8 cellular contexts compared by ENCODE assay signal in the genomic region with DNA sequence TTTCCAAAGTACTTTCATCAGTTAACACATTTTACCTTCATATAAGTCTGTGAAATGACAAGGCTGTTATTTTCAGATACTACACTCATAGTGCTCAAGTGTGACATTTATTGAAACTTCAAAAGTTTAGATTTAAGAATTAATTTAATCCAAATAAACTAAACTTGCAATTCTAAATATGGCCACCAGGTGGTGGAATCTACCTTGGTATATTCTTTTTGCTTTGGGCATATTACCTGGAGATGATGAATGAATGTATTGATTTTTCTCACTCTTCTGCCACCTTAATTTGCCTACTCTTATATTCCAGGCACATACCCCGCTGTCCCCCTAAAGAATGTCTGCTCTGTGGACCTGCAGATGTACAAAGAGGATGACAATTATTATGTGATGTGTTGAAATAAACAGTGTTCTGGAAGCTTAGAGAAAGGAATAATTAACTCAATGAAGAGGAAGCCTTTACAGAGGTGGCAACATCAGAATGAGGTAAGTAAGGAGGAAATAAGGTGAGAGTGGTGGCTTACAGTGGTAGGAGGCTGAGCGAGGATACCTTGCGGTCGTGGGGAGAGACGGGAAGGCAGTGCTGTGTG.
DNase-seq lines count a peak whose midpoint lies in the region; ATAC-seq and TF ChIP-seq lines count a peak whose summit lies in the region.

No MANE protein-coding gene starts in this region.

- DNase-seq in NCI-H510A treated with DMSO at 0.1 percent for 48 hours (lab: John Stamatoyannopoulos, UW) (peak; percentile 77), NCI-H510A (lab: John Stamatoyannopoulos, UW) (no peak), NCI-H146 treated with DMSO at 0.1 percent for 48 hours (lab: John Stamatoyannopoulos, UW; ENCODE audit: unreplicated experiment) (peak; percentile 92), body of pancreas (no peak), lung microvascular endothelial cell (ENCODE audit: low read depth in 2 of 2) (peak; percentile 38 to 62)

- no peaks in the 10 kb centered on the region for H3K36me3 ChIP-seq in body of pancreas (replicated peaks in 1 of 2; ENCODE audit: insufficient read depth in 1 of 2, low read depth in 2 of 2)

- H3K27me3 ChIP-seq in body of pancreas, result no peaks in the 10 kb centered on the region

- H3K4me1 ChIP-seq in body of pancreas, result no peaks in the 10 kb centered on the region

- ATAC-seq in body of pancreas, result no peak
- no peak for ATAC-seq in GM21526 (IDR thresholded peaks at IDR 0.05; ENCODE audit: low FRiP score, unreplicated experiment)
- no peak for ATAC-seq in GM19324 (IDR thresholded peaks at IDR 0.05; ENCODE audit: low FRiP score, unreplicated experiment)
- ATAC-seq in HG02763 (IDR thresholded peaks at IDR 0.05; ENCODE audit: unreplicated experiment), result no peak

- intact Hi-C loops in body of pancreas (cut with DNase I), result no loop called here

- peaks cover 0 to 17% (median 0%) of the 10 kb centered on the region in 3 donors for H3K9me3 ChIP-seq in body of pancreas

- H3K4me3 ChIP-seq in body of pancreas, result no peak overlapping the region

- 66 to 77% methylated on average over 5 of the region's 5 CpGs for WGBS in body of pancreas, 2 donors

- peak; percentile 53 to 80 (median 56) for TF ChIP-seq CTCF in body of pancreas (IDR thresholded peaks at IDR 0.05)

- no peak overlapping the region for H3K27ac ChIP-seq in body of pancreas

- TF ChIP-seq POLR2A in body of pancreas (IDR thresholded peaks at IDR 0.05), result no peak

Comparison
In these comparisons a context has a peak if more than half of its experiments do, and no peak if none do; other contexts are left out.
1. DNase-seq: peak in NCI-H510A treated with DMSO at 0.1 percent for 48 hours (single experiment), NCI-H146 treated with DMSO at 0.1 percent for 48 hours (single experiment) and lung microvascular endothelial cell (2 of 2); none in NCI-H510A (single experiment) and body of pancreas (0 of 4).